Comparison of ENCODE assay signal across 10 cellular contexts in the genomic region with DNA sequence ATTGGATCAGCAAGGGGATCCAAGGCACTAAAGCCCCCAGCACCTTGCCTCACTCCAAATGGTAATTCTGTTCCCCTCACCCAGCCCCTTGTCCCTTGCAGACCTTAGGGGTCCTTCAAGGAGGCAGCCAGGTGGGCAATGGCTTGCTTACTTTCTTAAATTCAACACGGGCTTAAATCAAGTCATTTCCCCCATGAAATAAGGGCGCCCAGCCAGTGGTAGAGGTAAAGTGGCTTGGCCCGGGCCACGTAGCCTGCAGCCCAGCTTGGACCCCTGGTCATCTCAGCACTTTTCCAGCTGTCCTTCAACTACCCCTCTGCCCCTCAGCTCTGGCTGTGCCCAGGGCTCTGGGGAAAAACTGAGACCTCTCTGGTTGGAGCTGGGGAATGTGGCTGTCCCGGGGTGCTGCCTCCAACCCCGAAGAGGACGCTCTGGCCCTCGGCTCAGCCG. TPM values are rescaled to one million over a fixed set of nuclear protein-coding genes. Genes with fewer than 3 reads are reported as not detected.
A peak's percentile ranks its signal among the peaks of the same experiment; 100 is the strongest.
DNase-seq lines count a peak whose midpoint lies in the region; ATAC-seq and TF ChIP-seq lines count a peak whose summit lies in the region.
"Had no signal": no experiment of that assay in that cellular context is flagged by ENCODE, and none has a peak within 500 bp of the region (broad histone marks: within the 10 kb centered on the region; RNA-seq: fewer than 3 reads in every experiment).

No MANE protein-coding gene starts in this region.

- H3K9ac ChIP-seq in Loucy (ENCODE audit: low read depth, low read length, poor library complexity, severe bottlenecking) (peak overlapping the region; percentile 75), duodenal mucosa (ENCODE audit: low read depth in 1 of 2, low read length in 2 of 2) (peak overlapping the region; percentile 46 to 54), rectal smooth muscle tissue (ENCODE audit: low read length) (no peak overlapping the region)

- peaks cover 0 to 2% (median 0%) of the 10 kb centered on the region in 8 donors for H3K9me3 Mint-ChIP-seq in CD4-positive, alpha-beta memory T cell

- no peak for TF ChIP-seq CTCF in Loucy (conservative IDR thresholded peaks at IDR 0.05; ENCODE audit: low read length)

- ATAC-seq in GM18867 (IDR thresholded peaks at IDR 0.05; ENCODE audit: unreplicated experiment) (no peak), GM21515 (IDR thresholded peaks at IDR 0.05; ENCODE audit: unreplicated experiment) (no peak)

- no peaks in the 10 kb centered on the region for H3K9me3 ChIP-seq in CD4-positive, alpha-beta memory T cell (ENCODE audit: control insufficient read depth in 1 of 2, low read length in 2 of 2)
- H3K9me3 ChIP-seq in Loucy (ENCODE audit: insufficient read depth, low read depth, low read length) (no peaks in the 10 kb centered on the region), duodenal mucosa (ENCODE audit: control insufficient read depth in 1 of 2, low read length in 2 of 2) (no peaks in the 10 kb centered on the region)
- H3K9me3 ChIP-seq: thyroid gland had no signal

- no peaks in the 10 kb centered on the region for H3K27me3 ChIP-seq in CD4-positive, alpha-beta memory T cell (ENCODE audit: insufficient read depth, low read length)
- H3K27me3 ChIP-seq in Loucy (ENCODE audit: insufficient read depth, low read length, poor library complexity, severe bottlenecking) (no peaks in the 10 kb centered on the region), duodenal mucosa (ENCODE audit: control insufficient read depth in 1 of 2, insufficient read depth in 2 of 2, low read length in 2 of 2) (no peaks in the 10 kb centered on the region), rectal smooth muscle tissue (ENCODE audit: control insufficient read depth, insufficient read depth, low read length) (no peaks in the 10 kb centered on the region)
- H3K27me3 ChIP-seq: thyroid gland had no signal

- H3K36me3 ChIP-seq in CD4-positive, alpha-beta memory T cell (ENCODE audit: insufficient read depth, low read length) = peaks cover 12% of the 10 kb centered on the region
- H3K36me3 ChIP-seq in Loucy (ENCODE audit: insufficient read depth, low read length) = no peaks in the 10 kb centered on the region
- H3K36me3 ChIP-seq in duodenal mucosa (ENCODE audit: control insufficient read depth in 1 of 2, insufficient read depth in 2 of 2, low read length in 2 of 2) = no peaks in the 10 kb centered on the region
- no peaks in the 10 kb centered on the region for H3K36me3 ChIP-seq in rectal smooth muscle tissue (ENCODE audit: control insufficient read depth, insufficient read depth, low read length)
- H3K36me3 ChIP-seq: thyroid gland had no signal

- H3K27ac Mint-ChIP-seq in CD4-positive, alpha-beta memory T cell = peak overlapping the region; percentile 92 to 97 (median 96)

- H3K4me1 Mint-ChIP-seq in CD4-positive, alpha-beta memory T cell = peaks cover 39 to 95% (median 58%) of the 10 kb centered on the region in 4 donors

- no peak overlapping the region for H2AFZ ChIP-seq in Loucy (ENCODE audit: low read length)

- peak overlapping the region; percentile 94 to 96 for H3K4me3 ChIP-seq in CD4-positive, alpha-beta memory T cell (ENCODE audit: low read length in 2 of 2)
- H3K4me3 ChIP-seq in Loucy (ENCODE audit: low read length, poor library complexity, severe bottlenecking) (peak overlapping the region; percentile 81), duodenal mucosa (ENCODE audit: low read depth in 1 of 2, low read length in 2 of 2) (peak overlapping the region; percentile 52 to 62), rectal smooth muscle tissue (ENCODE audit: low read length) (peak overlapping the region; percentile 42)
- H3K4me3 ChIP-seq: thyroid gland had no signal

- H3K4me1 ChIP-seq in CD4-positive, alpha-beta memory T cell (ENCODE audit: insufficient read depth, low read length) = peaks cover 65% of the 10 kb centered on the region
- H3K4me1 ChIP-seq in Loucy (ENCODE audit: insufficient read depth, low read length, poor library complexity, severe bottlenecking) (peaks cover 61% of the 10 kb centered on the region), duodenal mucosa (ENCODE audit: control insufficient read depth in 1 of 2, insufficient read depth in 2 of 2, low read length in 2 of 2) (peaks cover 0 to 17% of the 10 kb centered on the region in 2 donors), rectal smooth muscle tissue (ENCODE audit: control insufficient read depth, insufficient read depth, low read length) (peaks cover 7% of the 10 kb centered on the region)
- H3K4me1 ChIP-seq: thyroid gland had no signal

- POLR2A ChIA-PET in CD4-positive, alpha-beta memory T cell (lab: Charles Lee; ENCODE audit: partially characterized antibody) = interaction anchor here (0.9 to 9.4 kb wide), 16 partner anchors 9 to 95 kb away, joined by 3 to 472 read pairs (median 5); a partner anchor contains a TSS

- H3K27ac ChIP-seq in CD4-positive, alpha-beta memory T cell (ENCODE audit: low read depth, low read length) = peak overlapping the region; percentile 79
- H3K27ac ChIP-seq in duodenal mucosa (ENCODE audit: low read depth, low read length) = no peak overlapping the region
- no peak overlapping the region for H3K27ac ChIP-seq in rectal smooth muscle tissue (ENCODE audit: low read depth, low read length)
- H3K27ac ChIP-seq: thyroid gland had no signal

- intact Hi-C loops in CD4-positive, alpha-beta memory T cell (cut with micrococcal nuclease) = loop anchor here (2.0 kb wide), 1 partner anchor 23 kb away; no protein-coding TSS in a partner anchor

- DNase-seq in CD4-positive, alpha-beta memory T cell = no peak
- DNase-seq in pons (ENCODE audit: low spot score) = no peak
- no peak for DNase-seq in activated CD4-positive, CD25-positive, alpha-beta regulatory T cell (lab: John Stamatoyannopoulos, UW)
- DNase-seq: KBM-7, thyroid gland had no signal

- peak overlapping the region; percentile 94 to 97 (median 96) for H3K4me3 Mint-ChIP-seq in CD4-positive, alpha-beta memory T cell

- H3K9me2 ChIP-seq in Loucy (replicated peaks; ENCODE audit: low read depth, low read length) = no peaks in the 10 kb centered on the region

- peaks cover 23% of the 10 kb centered on the region for H3K79me2 ChIP-seq in Loucy (ENCODE audit: insufficient read depth, low read length)

- peaks cover 4 to 27% of the 10 kb centered on the region in 2 donors for H3K36me3 Mint-ChIP-seq in CD4-positive, alpha-beta memory T cell

- peak overlapping the region; percentile 84 for H3K4me2 ChIP-seq in Loucy (ENCODE audit: low read depth, low read length, poor library complexity, severe bottlenecking)

- H3F3A ChIP-seq in Loucy (ENCODE audit: low read depth) = no peaks in the 10 kb centered on the region

- CTCF ChIA-PET in CD4-positive, alpha-beta memory T cell (lab: Charles Lee; ENCODE audit: partially characterized antibody) = interaction anchor here (0.9 to 6.6 kb wide), 9 partner anchors 9 to 129 kb away, joined by 3 to 69 read pairs (median 5); a partner anchor contains a TSS

- no peaks in the 10 kb centered on the region for H4K20me1 ChIP-seq in Loucy (ENCODE audit: insufficient read depth, low read length, poor library complexity, severe bottlenecking)

- no peaks in the 10 kb centered on the region for H3K27me3 Mint-ChIP-seq in CD4-positive, alpha-beta memory T cell

RNA-seq across cellular contexts. Expression of a gene that starts 1.2 kb away (rescaled TPM):
- 100 to 1,000 TPM; 225 to 233 TPM for total RNA-seq in CD4-positive, alpha-beta memory T cell
- polyA plus RNA-seq in CD4-positive, alpha-beta memory T cell = 10 to 100 TPM; 62.4 to 63.3 TPM

Comparison
In these comparisons a context has a peak if more than half of its experiments do, and no peak if none do; other contexts are left out.
1. H3K4me3 ChIP-seq: peak in every context shown above with its lines; median percentile 95 in CD4-positive, alpha-beta memory T cell; 81 in Loucy; 57 in duodenal mucosa; 42 in rectal smooth muscle tissue.